Comparison of ENCODE assay signal across 36 cellular contexts in genomic region chr1:29521846-29522580, GRCh38.
A peak's percentile ranks its signal among the peaks of the same experiment; 100 is the strongest.
DNase-seq lines count a peak whose midpoint lies in the region; ATAC-seq, FAIRE-seq and TF ChIP-seq lines count a peak whose summit lies in the region.
"Had no signal": no experiment of that assay in that cellular context is flagged by ENCODE, and none has a peak within 500 bp of the region (broad histone marks: within the 10 kb centered on the region; RNA-seq: fewer than 3 reads in every experiment).

No MANE protein-coding gene starts in this region.

- peaks cover 0 to 7% (median 2%) of the 10 kb centered on the region in 4 experiments; a peak in 2 of 7 replicates for H3K4me1 ChIP-seq in H1 (replicated peaks in 1 of 4; ENCODE audit: control insufficient read depth in 3 of 4, insufficient read depth in 4 of 4, low read length in 3 of 4)
- no peaks in the 10 kb centered on the region for H3K4me1 ChIP-seq in vagina
- no peaks in the 10 kb centered on the region for H3K4me1 ChIP-seq in SJCRH30
- H3K4me1 ChIP-seq: thyroid gland had no signal

- H3K79me1 ChIP-seq in H1 (ENCODE audit: low read depth, low read length) = no peaks in the 10 kb centered on the region

- no peak for TF ChIP-seq CTCF in H1 (IDR thresholded peaks at IDR 0.05; ENCODE audit: control extremely low read depth in 1 of 3, insufficient read depth in 1 of 3, low read depth in 1 of 3, low read length in 3 of 3)
- no peak for TF ChIP-seq CTCF in osteocyte (IDR thresholded peaks at IDR 0.05)
- no peak for TF ChIP-seq CTCF in vagina (IDR thresholded peaks at IDR 0.05)
- TF ChIP-seq CTCF in CD4-positive, alpha-beta T cell (IDR thresholded peaks at IDR 0.05) = no peak

- no peak overlapping the region for H3K9ac ChIP-seq in H1 (replicated peaks in 1 of 4; ENCODE audit: extremely low read depth in 1 of 4, low read depth in 3 of 4, low read length in 3 of 4)
- H3K9ac ChIP-seq: BLaER1 treated with 17β-estradiol and CSF1 and Interleukin-3, amounts not matched to agents 10 nM and 100 nM had no signal

- H3K4me3 ChIP-seq in H1 (ENCODE audit: extremely low read depth in 1 of 4, insufficient read depth in 2 of 4, low read depth in 3 of 4, low read length in 4 of 4) (no peak overlapping the region), vagina (no peak overlapping the region), SJCRH30 (no peak overlapping the region)
- H3K4me3 ChIP-seq: BLaER1 treated with 17β-estradiol and CSF1 and Interleukin-3, amounts not matched to agents 10 nM and 100 nM; dorsolateral prefrontal cortex; lung; ovary; PC-9; smooth muscle cell; thyroid gland had no signal

- DNase-seq in activated CD4-positive, alpha-beta memory T cell treated with anti-CD3 and anti-CD28 coated beads, Interleukin-2, amount 10 ng/mL, durations not matched to agents 7 days and 5 days = peak; percentile 9
- no peak for DNase-seq in activated CD4-positive, alpha-beta memory T cell treated with anti-CD3 and anti-CD28 coated beads for 36 hours
- DNase-seq in H1 (ENCODE audit: low read depth in 1 of 2, low spot score in 2 of 2) = peak in 1 of 2 experiments; percentile 35
- DNase-seq in osteocyte (ENCODE audit: extremely low spot score, unreplicated experiment) = peak; percentile 64
- DNase-seq in vagina (ENCODE audit: extremely low spot score in 2 of 2) = peak; percentile 54 to 67
- no peak for DNase-seq in CD4-positive, alpha-beta T cell
- no peak for DNase-seq in SJCRH30
- DNase-seq: activated CD4-positive, alpha-beta T cell treated with anti-CD3 and anti-CD28 coated beads, Interleukin-2, amount 10 ng/mL, durations not matched to agents 24 days and 14 days; activated naive CD4-positive, alpha-beta T cell treated with anti-CD3 and anti-CD28 coated beads, Interleukin-2, amount 50 U/mL, for 16 hours; amniotic stem cell; brain microvascular endothelial cell; cerebellar nuclear complex; DMS153; hippocampal formation; Karpas-422; NCI-H1417; NCI-H2029; NCI-H2227 treated with DMSO at 0.1 percent for 48 hours; NK-92 treated with Interleukin-12 subunit alpha and Interleukin-12 subunit beta, amount 100 ng/mL, for 24 hours; PC-9; retina; SHP77 treated with DMSO at 0.1 percent for 48 hours; stimulated activated CD4-positive, alpha-beta T cell treated with anti-CD3 and anti-CD28 coated beads, Interleukin-1b, Interleukin-23, amount 100 ng/mL, for 48 hours; stimulated activated naive CD8-positive, alpha-beta T cell treated with anti-CD3 and anti-CD28 coated beads, Interleukin-15, Interleukin-2, amounts not matched to agents 100 U/mL and 50 U/mL, for 24 hours; SW 1271; thyroid gland; WERI-Rb-1 had no signal

- peaks cover 5% of the 10 kb centered on the region for H3K27me3 Mint-ChIP-seq in activated CD4-positive, alpha-beta memory T cell treated with anti-CD3 and anti-CD28 coated beads, Interleukin-2, amount 10 ng/mL, durations not matched to agents 7 days and 5 days
- peaks cover 26% of the 10 kb centered on the region for H3K27me3 Mint-ChIP-seq in activated CD4-positive, alpha-beta memory T cell treated with anti-CD3 and anti-CD28 coated beads for 36 hours
- no peaks in the 10 kb centered on the region for H3K27me3 Mint-ChIP-seq in osteocyte (ENCODE audit: unreplicated experiment)
- peaks cover 43% of the 10 kb centered on the region for H3K27me3 Mint-ChIP-seq in CD4-positive, alpha-beta T cell

- CTCF ChIA-PET in activated CD4-positive, alpha-beta memory T cell treated with anti-CD3 and anti-CD28 coated beads, Interleukin-2, amount 10 ng/mL, durations not matched to agents 7 days and 5 days (lab: Charles Lee) = no interaction called here
- CTCF ChIA-PET in activated CD4-positive, alpha-beta memory T cell treated with anti-CD3 and anti-CD28 coated beads for 36 hours (lab: Charles Lee) = no interaction called here
- CTCF ChIA-PET in H1 (lab: Charles Lee; ENCODE audit: partially characterized antibody) = interaction anchor here (0.9 kb wide), 1 partner anchor 38 kb away, joined by 3 read pairs; no protein-coding TSS in a partner anchor
- CTCF ChIA-PET in CD4-positive, alpha-beta T cell (lab: Charles Lee) = no interaction called here

- no peak overlapping the region for H4K91ac ChIP-seq in H1 (replicated peaks; ENCODE audit: insufficient read length, low read length)

- H3K36me3 Mint-ChIP-seq in activated CD4-positive, alpha-beta memory T cell treated with anti-CD3 and anti-CD28 coated beads, Interleukin-2, amount 10 ng/mL, durations not matched to agents 7 days and 5 days (ENCODE audit: low read depth) = no peaks in the 10 kb centered on the region
- H3K36me3 Mint-ChIP-seq in activated CD4-positive, alpha-beta memory T cell treated with anti-CD3 and anti-CD28 coated beads for 36 hours = no peaks in the 10 kb centered on the region
- H3K36me3 Mint-ChIP-seq in osteocyte (ENCODE audit: unreplicated experiment) = no peaks in the 10 kb centered on the region
- no peaks in the 10 kb centered on the region for H3K36me3 Mint-ChIP-seq in CD4-positive, alpha-beta T cell (ENCODE audit: low read depth)

- no peak overlapping the region for H3K27ac Mint-ChIP-seq in activated CD4-positive, alpha-beta memory T cell treated with anti-CD3 and anti-CD28 coated beads, Interleukin-2, amount 10 ng/mL, durations not matched to agents 7 days and 5 days
- no peak overlapping the region for H3K27ac Mint-ChIP-seq in activated CD4-positive, alpha-beta memory T cell treated with anti-CD3 and anti-CD28 coated beads for 36 hours
- H3K27ac Mint-ChIP-seq in osteocyte (ENCODE audit: unreplicated experiment) = no peak overlapping the region
- no peak overlapping the region for H3K27ac Mint-ChIP-seq in CD4-positive, alpha-beta T cell
- H3K27ac Mint-ChIP-seq: activated CD4-positive, alpha-beta T cell treated with anti-CD3 and anti-CD28 coated beads, Interleukin-2, amount 10 ng/mL, durations not matched to agents 24 days and 14 days had no signal

- H3K4me2 ChIP-seq in H1 (ENCODE audit: insufficient read depth in 1 of 2, low read depth in 2 of 2, low read length in 2 of 2) = no peak overlapping the region
- H3K4me2 ChIP-seq: BLaER1 treated with 17β-estradiol and CSF1 and Interleukin-3, amounts not matched to agents 10 nM and 100 nM; PC-9; smooth muscle cell had no signal

- no peak overlapping the region for H2BK12ac ChIP-seq in H1 (ENCODE audit: low read depth, low read length)

- H2AFZ ChIP-seq in H1 (ENCODE audit: low read length) = no peak overlapping the region
- H2AFZ ChIP-seq: PC-9 had no signal

- H2BK120ac ChIP-seq in H1 (replicated peaks; ENCODE audit: low read depth, low read length) = no peak overlapping the region

- TF ChIP-seq EP300 in H1 (IDR thresholded peaks at IDR 0.05; ENCODE audit: borderline replicate concordance in 1 of 2, low read depth in 2 of 2, low read length in 2 of 2) = no peak

- H4K20me1 ChIP-seq in H1 (replicated peaks in 1 of 2; ENCODE audit: control insufficient read depth in 1 of 2, insufficient read depth in 2 of 2, low read length in 2 of 2) = no peaks in the 10 kb centered on the region
- H4K20me1 ChIP-seq: BLaER1 treated with 17β-estradiol and CSF1 and Interleukin-3, amounts not matched to agents 10 nM and 100 nM had no signal

- no peaks in the 10 kb centered on the region for H3K79me2 ChIP-seq in H1 (ENCODE audit: control insufficient read depth in 1 of 2, insufficient read depth in 2 of 2, low read length in 2 of 2)

- peak overlapping the region; percentile 47; the same call in 1 of the 2 replicates for H4K8ac ChIP-seq in H1 (ENCODE audit: extremely low read depth, insufficient read depth, low read length)

- H3K9me3 ChIP-seq in H1 (ENCODE audit: insufficient read depth in 2 of 2, low read depth in 1 of 2, low read length in 1 of 2) (no peaks in the 10 kb centered on the region), vagina (no peaks in the 10 kb centered on the region), SJCRH30 (replicated peaks) (no peaks in the 10 kb centered on the region)
- no peaks in the 10 kb centered on the region for H3K9me3 ChIP-seq in CD4-positive, alpha-beta T cell (ENCODE audit: control insufficient read depth, low read length)
- H3K9me3 ChIP-seq: BLaER1 treated with 17β-estradiol and CSF1 and Interleukin-3, amounts not matched to agents 10 nM and 100 nM; ovary; thyroid gland had no signal

- TF ChIP-seq RAD21 in H1 (IDR thresholded peaks at IDR 0.05 in 1 of 2, conservative IDR thresholded peaks at IDR 0.05 in 1 of 2; ENCODE audit: low read depth in 2 of 2, low read length in 2 of 2) = no peak

- H3K4me1 Mint-ChIP-seq in activated CD4-positive, alpha-beta memory T cell treated with anti-CD3 and anti-CD28 coated beads, Interleukin-2, amount 10 ng/mL, durations not matched to agents 7 days and 5 days = no peaks in the 10 kb centered on the region
- H3K4me1 Mint-ChIP-seq in activated CD4-positive, alpha-beta memory T cell treated with anti-CD3 and anti-CD28 coated beads for 36 hours (ENCODE audit: low read depth) = no peaks in the 10 kb centered on the region
- no peaks in the 10 kb centered on the region for H3K4me1 Mint-ChIP-seq in osteocyte (ENCODE audit: unreplicated experiment)
- no peaks in the 10 kb centered on the region for H3K4me1 Mint-ChIP-seq in CD4-positive, alpha-beta T cell (ENCODE audit: low read depth)
- H3K4me1 Mint-ChIP-seq: activated CD4-positive, alpha-beta T cell treated with anti-CD3 and anti-CD28 coated beads, Interleukin-2, amount 10 ng/mL, durations not matched to agents 24 days and 14 days had no signal

- no peaks in the 10 kb centered on the region for H3K27me3 ChIP-seq in H1 (replicated peaks in 1 of 4; ENCODE audit: control insufficient read depth in 3 of 4, extremely low read depth in 1 of 4, insufficient read depth in 3 of 4, low read length in 3 of 4)
- no peaks in the 10 kb centered on the region for H3K27me3 ChIP-seq in vagina
- H3K27me3 ChIP-seq in CD4-positive, alpha-beta T cell (ENCODE audit: control insufficient read depth, insufficient read depth, low read length) = peaks cover 18% of the 10 kb centered on the region
- H3K27me3 ChIP-seq in SJCRH30 = no peaks in the 10 kb centered on the region
- H3K27me3 ChIP-seq: BLaER1 treated with 17β-estradiol and CSF1 and Interleukin-3, amounts not matched to agents 10 nM and 100 nM; brain microvascular endothelial cell; ovary; thyroid gland had no signal

- intact Hi-C loops in activated CD4-positive, alpha-beta memory T cell treated with anti-CD3 and anti-CD28 coated beads for 36 hours (cut with micrococcal nuclease) = no loop called here
- intact Hi-C loops in vagina (cut with DNase I) = no loop called here
- intact Hi-C loops in CD4-positive, alpha-beta T cell (cut with DNase I, micrococcal nuclease) = no loop called here

- no peak for ATAC-seq in CD4-positive, alpha-beta T cell (ENCODE audit: poor library complexity)
- ATAC-seq in GM18502 (IDR thresholded peaks at IDR 0.05; ENCODE audit: poor library complexity, unreplicated experiment) = no peak
- ATAC-seq: stimulated activated naive CD8-positive, alpha-beta T cell treated with anti-CD3 and anti-CD28 coated beads, Interleukin-15, Interleukin-2, amounts not matched to agents 100 U/mL and 50 U/mL, for 24 hours had no signal

- H3K56ac ChIP-seq in H1 (replicated peaks; ENCODE audit: insufficient read length, low read depth, low read length) = no peak overlapping the region

- H3K4ac ChIP-seq in H1 (replicated peaks; ENCODE audit: insufficient read length, low read depth, low read length) = no peak overlapping the region

- H3K18ac ChIP-seq in H1 (ENCODE audit: extremely low read depth, low read length) = no peak overlapping the region

- no peak overlapping the region for H2BK5ac ChIP-seq in H1 (ENCODE audit: low read depth, low read length)

- H2BK20ac ChIP-seq in H1 (ENCODE audit: low read length) = no peak overlapping the region

- TF ChIP-seq POLR2A in H1 (IDR thresholded peaks at IDR 0.05; ENCODE audit: control extremely low read depth in 1 of 2, low read depth in 2 of 2, low read length in 2 of 2) (no peak), vagina (IDR thresholded peaks at IDR 0.05) (no peak)

- no peaks in the 10 kb centered on the region for H3K23me2 ChIP-seq in H1 (ENCODE audit: low read depth, low read length)

- POLR2A ChIA-PET in activated CD4-positive, alpha-beta memory T cell treated with anti-CD3 and anti-CD28 coated beads, Interleukin-2, amount 10 ng/mL, durations not matched to agents 7 days and 5 days (lab: Charles Lee) = no interaction called here
- POLR2A ChIA-PET in activated CD4-positive, alpha-beta memory T cell treated with anti-CD3 and anti-CD28 coated beads for 36 hours (lab: Charles Lee) = no interaction called here
- POLR2A ChIA-PET in H1 (lab: Charles Lee; ENCODE audit: partially characterized antibody) = no interaction called here
- POLR2A ChIA-PET in CD4-positive, alpha-beta T cell (lab: Charles Lee) = no interaction called here

- no peak for FAIRE-seq in H1 (lab: Jason Lieb, UNC)
- FAIRE-seq: endothelial cell of umbilical vein had no signal

- no peak overlapping the region for H3K27ac ChIP-seq in H1 (ENCODE audit: low read depth, low read length)
- no peak overlapping the region for H3K27ac ChIP-seq in vagina
- no peak overlapping the region for H3K27ac ChIP-seq in CD4-positive, alpha-beta T cell (ENCODE audit: low read depth, low read length)
- H3K27ac ChIP-seq in SJCRH30 = no peak overlapping the region
- H3K27ac ChIP-seq: 22Rv1; BLaER1 treated with 17β-estradiol and CSF1 and Interleukin-3, amounts not matched to agents 10 nM and 100 nM; brain microvascular endothelial cell; dorsolateral prefrontal cortex; ovary; PC-9; thyroid gland; WERI-Rb-1 had no signal

- H3K36me3 ChIP-seq in H1 (ENCODE audit: control insufficient read depth in 2 of 4, insufficient read depth in 4 of 4, low read length in 3 of 4) (no peaks in the 10 kb centered on the region), vagina (no peaks in the 10 kb centered on the region), SJCRH30 (no peaks in the 10 kb centered on the region)
- H3K36me3 ChIP-seq: BLaER1 treated with 17β-estradiol and CSF1 and Interleukin-3, amounts not matched to agents 10 nM and 100 nM; brain microvascular endothelial cell; ovary; thyroid gland; WERI-Rb-1 had no signal

- H2AK5ac ChIP-seq in H1 (ENCODE audit: low read depth, low read length) = no peak overlapping the region

- WGBS in H1 (ENCODE audit: extremely low coverage in 1 of 2, insufficient coverage in 1 of 2, insufficient read length in 1 of 2, insufficient replicate concordance in 2 of 2, low coverage in 1 of 2, low lambda C conversion rate in 2 of 2, missing lambda C conversion rate in 1 of 2), 2 experiments = 73% methylated on average over 8 of the region's 14 CpGs; no CpG with 5 or more reads in 1 of the 2 experiments

- no peaks in the 10 kb centered on the region for H3K9me3 Mint-ChIP-seq in activated CD4-positive, alpha-beta memory T cell treated with anti-CD3 and anti-CD28 coated beads, Interleukin-2, amount 10 ng/mL, durations not matched to agents 7 days and 5 days
- no peaks in the 10 kb centered on the region for H3K9me3 Mint-ChIP-seq in activated CD4-positive, alpha-beta memory T cell treated with anti-CD3 and anti-CD28 coated beads for 36 hours
- H3K9me3 Mint-ChIP-seq in osteocyte (ENCODE audit: unreplicated experiment) = no peaks in the 10 kb centered on the region
- H3K9me3 Mint-ChIP-seq in CD4-positive, alpha-beta T cell = no peaks in the 10 kb centered on the region
- H3K9me3 Mint-ChIP-seq: activated CD4-positive, alpha-beta T cell treated with anti-CD3 and anti-CD28 coated beads, Interleukin-2, amount 10 ng/mL, durations not matched to agents 24 days and 14 days; nephron had no signal

- no peak overlapping the region for H3K4me3 Mint-ChIP-seq in activated CD4-positive, alpha-beta memory T cell treated with anti-CD3 and anti-CD28 coated beads, Interleukin-2, amount 10 ng/mL, durations not matched to agents 7 days and 5 days
- no peak overlapping the region for H3K4me3 Mint-ChIP-seq in activated CD4-positive, alpha-beta memory T cell treated with anti-CD3 and anti-CD28 coated beads for 36 hours
- H3K4me3 Mint-ChIP-seq in osteocyte (ENCODE audit: unreplicated experiment) = no peak overlapping the region
- H3K4me3 Mint-ChIP-seq in CD4-positive, alpha-beta T cell = no peak overlapping the region
- H3K4me3 Mint-ChIP-seq: activated CD4-positive, alpha-beta T cell treated with anti-CD3 and anti-CD28 coated beads, Interleukin-2, amount 10 ng/mL, durations not matched to agents 24 days and 14 days; nephron had no signal

- no peak overlapping the region for H3K23ac ChIP-seq in H1 (ENCODE audit: insufficient read length)

- H4K5ac ChIP-seq in H1 (ENCODE audit: insufficient read length, low read depth, low read length) = no peak overlapping the region

- no peak overlapping the region for H2BK15ac ChIP-seq in H1 (ENCODE audit: low read length)

- no peak overlapping the region for H3K14ac ChIP-seq in H1 (ENCODE audit: insufficient read length)

Comparison
In these comparisons a context has a peak if more than half of its experiments do, and no peak if none do; other contexts are left out.
1. DNase-seq: peak in activated CD4-positive, alpha-beta memory T cell treated with anti-CD3 and anti-CD28 coated beads, Interleukin-2, amount 10 ng/mL, durations not matched to agents 7 days and 5 days (single experiment), osteocyte (single experiment) and vagina (2 of 2); none in activated CD4-positive, alpha-beta memory T cell treated with anti-CD3 and anti-CD28 coated beads for 36 hours (single experiment), CD4-positive, alpha-beta T cell (0 of 10) and SJCRH30 (0 of 2).